9 cellular contexts compared by ENCODE assay signal in genomic region chr16:67561824-67562525, GRCh38. TPM values are rescaled to one million over a fixed set of nuclear protein-coding genes. Genes with fewer than 3 reads are reported as not detected.
A peak's percentile ranks its signal among the peaks of the same experiment; 100 is the strongest.
DNase-seq lines count a peak whose midpoint lies in the region; ATAC-seq, FAIRE-seq and TF ChIP-seq lines count a peak whose summit lies in the region.
"Had no signal": no experiment of that assay in that cellular context is flagged by ENCODE, and none has a peak within 500 bp of the region (broad histone marks: within the 10 kb centered on the region; RNA-seq: fewer than 3 reads in every experiment).

No MANE protein-coding gene starts in this region.

- peak overlapping the region; percentile 99 for H3K4me2 ChIP-seq in keratinocyte (ENCODE audit: control insufficient read depth, extremely low read depth, insufficient read depth, low read depth, low read length)

- DNase-seq in AG09309 (ENCODE audit: low read depth): peak; percentile 83
- peak; percentile 91 for DNase-seq in NCI-H345 (lab: John Stamatoyannopoulos, UW)
- DNase-seq in activated CD4-positive, CD25-positive, alpha-beta regulatory T cell (lab: John Stamatoyannopoulos, UW): peak; percentile 97 to 99 (median 98)
- DNase-seq in central memory CD4-positive, alpha-beta T cell: peak; percentile 95
- DNase-seq in keratinocyte (ENCODE audit: low read depth, low spot score): peak; percentile 86
- DNase-seq in stimulated activated CD4-positive, alpha-beta T cell treated with anti-CD3 and anti-CD28 coated beads, Interleukin-12 subunit alpha, Interleukin-12 subunit beta, amount 100 ng/mL, for 4 hours: peak; percentile 95

- peak overlapping the region; percentile 81 for H3K27ac ChIP-seq in keratinocyte (ENCODE audit: control insufficient read depth, insufficient read depth, low read length)

- H3K36me3 ChIP-seq in keratinocyte (ENCODE audit: control insufficient read depth in 2 of 2, extremely low read depth in 1 of 2, insufficient read depth in 2 of 2, low read length in 2 of 2): no peaks in the 10 kb centered on the region

- TF ChIP-seq CTCF in AG09309 (IDR thresholded peaks at IDR 0.05; ENCODE audit: control insufficient read depth, insufficient read depth, low read depth, low read length, missing control alignments) (no peak), keratinocyte (optimal IDR thresholded peaks at IDR 0.05 in 1 of 3, IDR thresholded peaks at IDR 0.05 in 1 of 3, conservative IDR thresholded peaks at IDR 0.05 in 1 of 3; ENCODE audit: extremely low read depth in 1 of 3, insufficient read depth in 2 of 3, low read length in 3 of 3) (no peak)

- H3K9me1 ChIP-seq in keratinocyte (ENCODE audit: control insufficient read depth, extremely low read depth, insufficient read depth, low read length): no peaks in the 10 kb centered on the region

- no peaks in the 10 kb centered on the region for H3K27me3 ChIP-seq in keratinocyte (ENCODE audit: control insufficient read depth, extremely low read depth, insufficient read depth, low read length)

- FAIRE-seq in keratinocyte (lab: Jason Lieb, UNC): no peak
- FAIRE-seq: TTC549 had no signal

- peak; percentile 84 for ATAC-seq in GM18909 (IDR thresholded peaks at IDR 0.05; ENCODE audit: poor library complexity, unreplicated experiment)
- ATAC-seq in HG03159 (IDR thresholded peaks at IDR 0.05; ENCODE audit: unreplicated experiment): peak; percentile 76

- H3K9me3 ChIP-seq in keratinocyte (ENCODE audit: control insufficient read depth, low read depth, low read length): no peaks in the 10 kb centered on the region

- H3K9ac ChIP-seq in keratinocyte (ENCODE audit: control insufficient read depth, extremely low read depth, insufficient read depth, low read length): peak overlapping the region; percentile 88

- H4K20me1 ChIP-seq in keratinocyte (ENCODE audit: control insufficient read depth, extremely low read depth, insufficient read depth, low read length): no peaks in the 10 kb centered on the region

- H3K4me3 ChIP-seq in AG09309 (ENCODE audit: control insufficient read depth, low read depth, low read length): peak overlapping the region; percentile 56
- peak overlapping the region; percentile 68 to 96 (median 81) for H3K4me3 ChIP-seq in keratinocyte (ENCODE audit: control insufficient read depth in 2 of 3, extremely low read depth in 1 of 3, insufficient read depth in 2 of 3, low read depth in 1 of 3, low read length in 3 of 3)

- dilution Hi-C loops in keratinocyte (cut with MboI; ENCODE audit: extremely low pct_ligation_motif_present, low sequenced_read_pairs): no loop called here

- H3K4me1 ChIP-seq in keratinocyte (ENCODE audit: control insufficient read depth, extremely low read depth, insufficient read depth, low read length): peaks cover 21% of the 10 kb centered on the region

- H2AFZ ChIP-seq in keratinocyte (ENCODE audit: control insufficient read depth, low read length): peak overlapping the region; percentile 61

- peaks cover 40% of the 10 kb centered on the region for H3K79me2 ChIP-seq in keratinocyte (ENCODE audit: control insufficient read depth, insufficient read depth, low read length)

RNA-seq across cellular contexts. Expression of gene CTCF, which starts 0.4 kb away (rescaled TPM):
- 15.2 to 31.7 TPM (median 21.4 TPM) in 3 replicates for polyA plus RNA-seq in keratinocyte
- polyA plus RNA-seq in keratinocyte (2011; ENCODE audit: low read depth): 17.6 TPM
- polyA plus RNA-seq in keratinocyte (2011; cell fraction: cytosol; rRNA removed): 18.4 and 23.8 TPM in 2 replicates
- polyA plus RNA-seq in keratinocyte (2011; cell fraction: nucleus; rRNA removed): 26.5 and 30.7 TPM in 2 replicates
- 18.4 and 23.9 TPM in 2 replicates for polyA plus RNA-seq in keratinocyte (2012; ENCODE audit: low replicate concordance)
- 19.8 to 29.2 TPM (median 28.2 TPM) in 3 replicates for polyA minus RNA-seq in keratinocyte
- polyA minus RNA-seq in keratinocyte (2011; cell fraction: cytosol; rRNA and poly(A)+ RNA removed): 14.0 TPM
- 13.1 and 22.4 TPM in 2 replicates for polyA minus RNA-seq in keratinocyte (2011; cell fraction: nucleus; rRNA and poly(A)+ RNA removed)

RNA-seq across cellular contexts. Expression of gene RIPOR1, which starts 33.3 kb away (rescaled TPM):
- 4.1 to 19.4 TPM (median 5.3 TPM) in 3 replicates for polyA plus RNA-seq in keratinocyte
- polyA plus RNA-seq in keratinocyte (2011; ENCODE audit: low read depth): 23.7 TPM
- 8.8 and 15.4 TPM in 2 replicates for polyA plus RNA-seq in keratinocyte (2011; cell fraction: cytosol; rRNA removed)
- 34.0 and 34.2 TPM in 2 replicates for polyA plus RNA-seq in keratinocyte (2011; cell fraction: nucleus; rRNA removed)
- polyA plus RNA-seq in keratinocyte (2012; ENCODE audit: low replicate concordance): 15.6 and 36.3 TPM in 2 replicates
- 11.6 to 81.6 TPM (median 12.0 TPM) in 3 replicates for polyA minus RNA-seq in keratinocyte
- polyA minus RNA-seq in keratinocyte (2011; cell fraction: cytosol; rRNA and poly(A)+ RNA removed): 24.7 TPM
- 24.6 and 37.6 TPM in 2 replicates for polyA minus RNA-seq in keratinocyte (2011; cell fraction: nucleus; rRNA and poly(A)+ RNA removed)

Comparison
In these comparisons a context has a peak if more than half of its experiments do, and no peak if none do; other contexts are left out.
1. Peak in every context shown above with its lines: DNase-seq, ATAC-seq, H3K4me3 ChIP-seq and H3K27ac ChIP-seq.